In genomic region chr22:25059438-25059837, GRCh38 we compare ENCODE assay signal across 1 cellular context.
TF ChIP-seq lines count a peak whose summit lies in the region.

No MANE protein-coding gene starts in this region.

TF ChIP-seq in H1, 55 proteins besides CTCF, POLR2A, EP300 and RAD21 (continued from another document):
- TF ChIP-seq E2F6 (IDR thresholded peaks at IDR 0.05) (no peak), CHD1 (IDR thresholded peaks at IDR 0.05; ENCODE audit: low read depth, low read length) (no peak), RBBP5 (IDR thresholded peaks at IDR 0.05; ENCODE audit: borderline replicate concordance, low read depth, low read length) (no peak), RNF2 (IDR thresholded peaks at IDR 0.05; ENCODE audit: borderline replicate concordance, low read depth, low read length, missing control alignments, poor library complexity, severe bottlenecking) (no peak), FOSL1 (IDR thresholded peaks at IDR 0.05; ENCODE audit: insufficient read depth, low read depth, low read length) (no peak), JUND (IDR thresholded peaks at IDR 0.05; ENCODE audit: low read length) (no peak), KDM1A (IDR thresholded peaks at IDR 0.05; ENCODE audit: borderline replicate concordance, low read length) (no peak), RXRA (IDR thresholded peaks at IDR 0.05; ENCODE audit: insufficient read depth, low read depth, low read length) (no peak), ZNF274 (IDR thresholded peaks at IDR 0.05; ENCODE audit: borderline replicate concordance, extremely low read depth, low read length) (no peak)
